ENCODE assay signal across 26 cellular contexts in the genomic region with DNA sequence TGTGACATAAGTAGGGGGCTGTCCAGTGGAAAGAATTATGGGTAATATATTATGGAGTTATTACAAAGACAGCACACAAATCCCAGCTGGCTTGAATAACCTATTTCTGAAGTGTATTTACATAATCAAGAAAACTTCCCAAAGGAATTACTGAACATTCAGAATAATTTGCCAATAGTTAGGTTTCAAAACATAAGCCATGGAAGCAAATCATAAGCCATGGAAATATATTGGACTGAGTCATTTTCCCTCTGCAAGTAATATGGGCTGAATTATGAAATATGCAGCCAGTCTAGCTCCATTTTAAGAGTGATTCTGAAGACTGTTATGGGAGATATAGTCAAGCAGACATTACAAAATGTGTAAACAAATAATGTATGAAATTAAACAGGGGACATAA.
"Had no signal": no experiment of that assay in that cellular context is flagged by ENCODE, and none has a peak within 500 bp of the region (broad histone marks: within the 10 kb centered on the region; RNA-seq: fewer than 3 reads in every experiment).

No MANE protein-coding gene starts in this region.

- ATAC-seq: activated naive CD4-positive, alpha-beta T cell treated with anti-CD3 and anti-CD28 coated beads, Interleukin-2, amount 50 U/mL, for 72 hours; activated naive CD8-positive, alpha-beta T cell treated with anti-CD3 and anti-CD28 coated beads, Interleukin-2, amount 50 U/mL, for 24 hours; activated T-cell treated with anti-CD3 and anti-CD28 coated beads, Interleukin-2, amount 50 U/mL, for 4 hours; Panc1; Right ventricle myocardium inferior; T-cell had no signal

- H3K4me3 ChIP-seq: cardiac muscle cell, SK-N-MC had no signal

- DNase-seq: activated CD4-positive, alpha-beta memory T cell treated with anti-CD3 and anti-CD28 coated beads for 36 hours; activated CD4-positive, alpha-beta T cell treated with anti-CD3 and anti-CD28 coated beads, Interleukin-2, amount 10 ng/mL, durations not matched to agents 7 days and 5 days; activated CD4-positive, CD25-positive, alpha-beta regulatory T cell; activated CD8-positive, alpha-beta memory T cell treated with anti-CD3 and anti-CD28 coated beads for 24 hours; activated effector memory CD4-positive, alpha-beta T cell treated with anti-CD3 and anti-CD28 coated beads, Interleukin-2, amount 50 U/mL, for 16 hours; activated naive CD4-positive, alpha-beta T cell treated with Interleukin-2 at 50 U/mL for 16 hours; activated naive CD8-positive, alpha-beta T cell treated with anti-CD3 and anti-CD28 coated beads, Interleukin-2, amount 50 U/mL, for 24 hours; activated T-cell treated with anti-CD3 and anti-CD28 coated beads, Interleukin-2, amount 50 U/mL, for 4 hours; brain microvascular endothelial cell; MV-4-11; NCI-H1092 treated with DMSO at 0.1 percent for 48 hours; NCI-H1436; NCI-H1694 treated with DMSO at 0.1 percent for 48 hours; NCI-H2029 treated with DMSO at 0.1 percent for 48 hours; NCI-H345; NCI-H510A; NCI-H526 treated with DMSO at 0.1 percent for 48 hours; NCI-H82; OCI-M1; RPMI8226; T-cell had no signal
